In genomic region chr1:41713141-41713540, GRCh38 we compare ENCODE assay signal across 20 cellular contexts.
DNase-seq lines count a peak whose midpoint lies in the region; ATAC-seq and TF ChIP-seq lines count a peak whose summit lies in the region.
"Had no signal": no experiment of that assay in that cellular context is flagged by ENCODE, and none has a peak within 500 bp of the region (broad histone marks: within the 10 kb centered on the region; RNA-seq: fewer than 3 reads in every experiment).

No MANE protein-coding gene starts in this region.

- H3K27ac ChIP-seq in PC-3 (ENCODE audit: low read length) = peak overlapping the region; percentile 21; the same call in 1 of the 2 replicates
- H3K27ac ChIP-seq in endodermal cell (ENCODE audit: low read depth, low read length) = peak overlapping the region; percentile 16
- H3K27ac ChIP-seq: adrenal gland, lower lobe of right lung, psoas muscle, RWPE1, thoracic aorta had no signal

- ATAC-seq in PC-3 (no peak), GM19324 (IDR thresholded peaks at IDR 0.05; ENCODE audit: low FRiP score, unreplicated experiment) (no peak), HG02885 (IDR thresholded peaks at IDR 0.05; ENCODE audit: poor library complexity, unreplicated experiment) (no peak)
- ATAC-seq: CD8-positive, alpha-beta T cell; lower lobe of right lung had no signal

- peaks cover 7% of the 10 kb centered on the region for H3K4me1 Mint-ChIP-seq in endodermal cell
- peaks cover 46% of the 10 kb centered on the region for H3K4me1 Mint-ChIP-seq in nephron

- no peak overlapping the region for H2AFZ ChIP-seq in PC-3 (ENCODE audit: low read length)

- 87 to 91% methylated on average over 4 to 5 of the region's 5 CpGs for WGBS in endodermal cell (ENCODE audit: insufficient coverage in 1 of 2, insufficient read length in 1 of 2), 2 experiments

- H3K27me3 ChIP-seq in PC-3 (ENCODE audit: low read length) (no peaks in the 10 kb centered on the region), endodermal cell (ENCODE audit: control insufficient read depth, insufficient read depth, low read length, poor library complexity, severe bottlenecking) (no peaks in the 10 kb centered on the region)
- H3K27me3 ChIP-seq: adrenal gland had no signal

- H3K9me3 Mint-ChIP-seq in endodermal cell (no peaks in the 10 kb centered on the region), nephron (no peaks in the 10 kb centered on the region)
- H3K9me3 Mint-ChIP-seq: CD8-positive, alpha-beta T cell; natural killer cell had no signal

- CTCF ChIA-PET in PC-3 (lab: Charles Lee) = no interaction called here

- no peaks in the 10 kb centered on the region for H3K79me2 ChIP-seq in PC-3 (ENCODE audit: low read length)

- DNase-seq in Ammon's horn (ENCODE audit: low spot score) = peak; percentile 52
- no peak for DNase-seq in PC-3
- DNase-seq in endodermal cell = no peak
- DNase-seq in NCI-H1694 (lab: John Stamatoyannopoulos, UW) = no peak
- no peak for DNase-seq in DMS79 treated with DMSO at 0.1 percent for 48 hours (lab: John Stamatoyannopoulos, UW)
- DNase-seq: activated CD4-positive, alpha-beta T cell treated with anti-CD3 and anti-CD28 coated beads for 4 hours; activated CD8-positive, alpha-beta memory T cell treated with anti-CD3 and anti-CD28 coated beads, Interleukin-2, amount 50 U/mL, for 4 hours; CD8-positive, alpha-beta T cell; KG1; lower lobe of right lung; MV-4-11; natural killer cell; NCI-H1930; psoas muscle had no signal

- no peaks in the 10 kb centered on the region for H3F3A ChIP-seq in PC-3 (ENCODE audit: low read length, unreplicated experiment)

- no peak overlapping the region for H3K4me3 Mint-ChIP-seq in endodermal cell
- H3K4me3 Mint-ChIP-seq in nephron = no peak overlapping the region
- H3K4me3 Mint-ChIP-seq: CD8-positive, alpha-beta T cell; natural killer cell had no signal

- no TSS peak for BruUV-seq in PC-3 (replicated peaks; lab: Mats Ljungman, UMichigan)

- peaks cover 3% of the 10 kb centered on the region for H3K27me3 Mint-ChIP-seq in endodermal cell (ENCODE audit: insufficient read depth)
- H3K27me3 Mint-ChIP-seq in nephron (ENCODE audit: low read depth) = peaks cover 19% of the 10 kb centered on the region

- H3K9ac ChIP-seq in PC-3 (ENCODE audit: low read length) = no peak overlapping the region
- no peak overlapping the region for H3K9ac ChIP-seq in endodermal cell (ENCODE audit: extremely low read depth, low read length, poor library complexity, severe bottlenecking)

- H3K4me3 ChIP-seq in PC-3 (ENCODE audit: low read length) = no peak overlapping the region
- no peak overlapping the region for H3K4me3 ChIP-seq in endodermal cell (ENCODE audit: low read length)
- H3K4me3 ChIP-seq: adrenal gland, lower lobe of right lung, psoas muscle, thoracic aorta had no signal

- H3K36me3 Mint-ChIP-seq in endodermal cell (ENCODE audit: low read depth) (no peaks in the 10 kb centered on the region), nephron (ENCODE audit: low read depth) (no peaks in the 10 kb centered on the region)
- H3K36me3 Mint-ChIP-seq: CD8-positive, alpha-beta T cell; natural killer cell had no signal

- H3K9me2 ChIP-seq in PC-3 (replicated peaks; ENCODE audit: low read length) = no peaks in the 10 kb centered on the region

- TF ChIP-seq CTCF in PC-3 (conservative IDR thresholded peaks at IDR 0.05; ENCODE audit: low read depth, low read length) (no peak), endodermal cell (conservative IDR thresholded peaks at IDR 0.05) (no peak), nephron (IDR thresholded peaks at IDR 0.05; ENCODE audit: unreplicated experiment in 3 of 3) (no peak)

- 0 out of 2 replicates have a peak overlapping the region, but pooled peaks have one; percentile 42 for H3K4me2 ChIP-seq in PC-3 (ENCODE audit: low read length)

- intact Hi-C loops in PC-3 (cut with micrococcal nuclease) = no loop called here

- H3K9me3 ChIP-seq in PC-3 (ENCODE audit: low read length) (no peaks in the 10 kb centered on the region), endodermal cell (ENCODE audit: control insufficient read depth, low read length) (no peaks in the 10 kb centered on the region)
- H3K9me3 ChIP-seq: adrenal gland, lower lobe of right lung, psoas muscle, thoracic aorta had no signal

- H3K27ac Mint-ChIP-seq in endodermal cell (no peak overlapping the region), nephron (peak overlapping the region in 2 of 3 experiments; percentile 35 to 39)
- H3K27ac Mint-ChIP-seq: CD8-positive, alpha-beta T cell had no signal

- H3K36me3 ChIP-seq in PC-3 (ENCODE audit: low read depth, low read length) (no peaks in the 10 kb centered on the region), endodermal cell (ENCODE audit: control insufficient read depth, insufficient read depth, low read length) (no peaks in the 10 kb centered on the region)
- H3K36me3 ChIP-seq: adrenal gland, lower lobe of right lung, thoracic aorta had no signal

- H3K4me1 ChIP-seq in PC-3 (ENCODE audit: insufficient read depth, low read length) = peaks cover 25% of the 10 kb centered on the region
- H3K4me1 ChIP-seq in endodermal cell (ENCODE audit: control insufficient read depth, insufficient read depth, low read length) = no peaks in the 10 kb centered on the region
- H3K4me1 ChIP-seq: lower lobe of right lung, psoas muscle had no signal

- no peaks in the 10 kb centered on the region for H4K20me1 ChIP-seq in PC-3 (ENCODE audit: low read length)

- POLR2A ChIA-PET in PC-3 (lab: Charles Lee; ENCODE audit: unreplicated experiment) = no interaction called here
